14 cellular contexts compared by ENCODE assay signal in the genomic region with DNA sequence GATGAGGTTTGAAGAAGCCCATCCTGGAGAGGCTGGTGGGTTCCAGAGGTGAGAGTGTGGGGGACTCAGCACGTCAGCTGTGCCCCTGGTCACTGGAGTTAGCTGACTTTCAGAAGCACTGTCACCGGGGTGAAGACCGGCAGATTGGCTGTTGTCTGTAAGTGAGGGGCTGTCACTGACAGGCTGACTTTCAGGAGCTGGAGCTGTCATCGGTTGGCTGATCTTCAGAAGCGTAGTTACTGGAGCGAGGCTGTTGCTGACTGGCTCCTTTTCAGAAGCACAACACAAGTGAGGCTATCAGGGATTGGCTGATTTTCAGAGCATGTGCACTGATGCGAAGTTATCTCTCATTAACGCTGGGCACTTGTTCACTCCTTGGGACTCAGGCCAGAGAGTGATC.
"Had no signal": no experiment of that assay in that cellular context is flagged by ENCODE, and none has a peak within 500 bp of the region (broad histone marks: within the 10 kb centered on the region; RNA-seq: fewer than 3 reads in every experiment).

No MANE protein-coding gene starts in this region.

- H3K4me1 ChIP-seq: heart left ventricle, right atrium auricular region, thyroid gland had no signal

- H3K36me3 ChIP-seq: heart left ventricle, neutrophil, right atrium auricular region, thyroid gland had no signal

- H3K27ac ChIP-seq: coronary artery, heart left ventricle, neutrophil, right atrium auricular region, thyroid gland had no signal

- ATAC-seq: esophagus mucosa, heart left ventricle had no signal

- DNase-seq: effector memory CD4-positive, alpha-beta T cell; heart left ventricle; hippocampal formation; kidney glomerular epithelial cell; naive B cell; posterior cingulate gyrus; small intestine; stimulated activated CD4-positive, alpha-beta T cell treated with anti-CD3 and anti-CD28 coated beads, Interleukin-12 subunit alpha, Interleukin-12 subunit beta, amount 100 ng/mL, for 4 hours; stimulated activated naive CD4-positive, alpha-beta T cell treated with Interleukin-2 at 50 U/mL for 16 hours; thyroid gland had no signal

- H3K27me3 ChIP-seq: heart left ventricle, neutrophil, right atrium auricular region, thyroid gland had no signal

- H3K9me3 ChIP-seq: heart left ventricle, neutrophil, right atrium auricular region, thyroid gland had no signal

- H3K4me3 ChIP-seq: coronary artery, heart left ventricle, right atrium auricular region, thyroid gland had no signal
